ENCODE assay signal across 1 cellular context in the genomic region with DNA sequence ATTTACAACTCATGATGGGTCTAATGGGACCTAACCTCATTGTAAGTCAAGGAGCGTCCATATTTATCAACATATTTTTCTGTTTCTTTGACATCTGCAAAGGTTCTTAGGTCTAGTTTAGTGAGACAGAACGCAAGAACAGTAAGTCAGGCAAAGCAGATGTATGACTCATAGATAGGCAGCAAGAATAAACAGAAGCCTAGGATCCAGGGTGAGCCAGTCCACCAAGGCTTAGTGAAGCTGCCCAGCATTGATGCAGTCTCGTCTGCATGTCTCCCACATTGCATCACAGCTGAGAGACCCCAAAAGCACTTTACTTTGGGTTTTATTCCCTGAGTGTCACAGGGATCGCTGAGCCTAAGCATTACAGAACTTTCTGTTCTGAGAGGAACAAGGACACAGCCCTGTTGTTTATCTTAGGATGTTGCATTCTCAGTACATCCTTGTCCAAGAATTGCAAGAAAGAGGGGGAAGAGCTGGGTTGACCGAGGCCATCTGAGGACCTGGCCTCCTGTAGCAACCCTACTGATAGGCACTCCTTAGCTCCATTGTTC.
TF ChIP-seq lines count a peak whose summit lies in the region.

No MANE protein-coding gene starts in this region.

TF ChIP-seq in HEK293, 187 proteins besides CTCF, POLR2A, EP300 and RAD21 (continued from another document):
- TF ChIP-seq ZBTB11 (tag by site-specific recombination; conservative IDR thresholded peaks at IDR 0.05; ENCODE audit: low read depth) = no peak
TF ChIP-seq in HEK293: peak in this region for 1.
